19 cellular contexts compared by ENCODE assay signal in genomic region chr20:61799394-61799923, GRCh38.
A peak's percentile ranks its signal among the peaks of the same experiment; 100 is the strongest.
DNase-seq lines count a peak whose midpoint lies in the region; ATAC-seq, FAIRE-seq and TF ChIP-seq lines count a peak whose summit lies in the region.
"Had no signal": no experiment of that assay in that cellular context is flagged by ENCODE, and none has a peak within 500 bp of the region (broad histone marks: within the 10 kb centered on the region; RNA-seq: fewer than 3 reads in every experiment).

No MANE protein-coding gene starts in this region.

- H3K4me3 ChIP-seq in BLaER1 treated with 17β-estradiol and CSF1 and Interleukin-3, amounts not matched to agents 10 nM and 100 nM = peak overlapping the region in 1 of 10 experiments; percentile 21; a peak in 1 of 20 replicates
- H3K4me3 ChIP-seq in Karpas-422 (ENCODE audit: low read length) (peak overlapping the region; percentile 32), HepG2 (replicated peaks in 1 of 3; ENCODE audit: insufficient read depth in 1 of 3, low read depth in 2 of 3, low read length in 3 of 3) (no peak overlapping the region), osteoblast (ENCODE audit: insufficient read depth, low read length) (no peak overlapping the region)
- H3K4me3 ChIP-seq: GM23338 had no signal

- H3K9me2 ChIP-seq in Karpas-422 (replicated peaks; ENCODE audit: insufficient read depth, low read length) = no peaks in the 10 kb centered on the region

- no peaks in the 10 kb centered on the region for H3K9me3 ChIP-seq in BLaER1 treated with 17β-estradiol and CSF1 and Interleukin-3, amounts not matched to agents 10 nM and 100 nM (replicated peaks in 1 of 11)
- H3K9me3 ChIP-seq in Karpas-422 (ENCODE audit: low read length) (no peaks in the 10 kb centered on the region), HepG2 (ENCODE audit: low read length) (no peaks in the 10 kb centered on the region), osteoblast (ENCODE audit: low read depth, low read length) (no peaks in the 10 kb centered on the region)

- no peak for TF ChIP-seq EP300 in HepG2 (IDR thresholded peaks at IDR 0.05; ENCODE audit: low read depth in 2 of 2, low read length in 2 of 2)
- no peak for TF ChIP-seq EP300 in HepG2 (CRISPR knock-in tag; IDR thresholded peaks at IDR 0.05; ENCODE audit: borderline replicate concordance)

- intact Hi-C loops in HepG2 (cut with micrococcal nuclease; ENCODE audit: unreplicated experiment) = no loop called here
- intact Hi-C loops in sciatic nerve (cut with DNase I) = no loop called here

- no peaks in the 10 kb centered on the region for H3K9me3 Mint-ChIP-seq in activated CD8-positive, alpha-beta T cell treated with anti-CD3 and anti-CD28 coated beads, Interleukin-2, amount 10 ng/mL, durations not matched to agents 7 days and 5 days (ENCODE audit: insufficient read depth)
- H3K9me3 Mint-ChIP-seq: CD4-positive, alpha-beta T cell; GM23338 had no signal

- H3K27me3 ChIP-seq in BLaER1 treated with 17β-estradiol and CSF1 and Interleukin-3, amounts not matched to agents 10 nM and 100 nM = peaks cover 41 to 57% (median 49%) of the 10 kb centered on the region in 11 experiments
- H3K27me3 ChIP-seq in Karpas-422 (ENCODE audit: low read length) (no peaks in the 10 kb centered on the region), HepG2 (ENCODE audit: control insufficient read depth in 1 of 2, insufficient read depth in 2 of 2, low read length in 2 of 2) (peaks cover 34 to 78% of the 10 kb centered on the region in 2 experiments), osteoblast (ENCODE audit: insufficient read depth, low read length) (peaks cover 10% of the 10 kb centered on the region)

- no peak for TF ChIP-seq POLR2A in HepG2 (IDR thresholded peaks at IDR 0.05; ENCODE audit: insufficient read depth in 1 of 2, low read depth in 2 of 2, low read length in 2 of 2)

- DNase-seq in Karpas-422 = no peak
- no peak for DNase-seq in HepG2 (ENCODE audit: low spot score)
- DNase-seq in osteoblast (ENCODE audit: insufficient read length, low spot score, missing footprints) = peak; percentile 31
- DNase-seq in activated CD8-positive, alpha-beta T cell treated with anti-CD3 and anti-CD28 coated beads, Interleukin-2, amount 10 ng/mL, durations not matched to agents 7 days and 5 days = no peak
- DNase-seq in sciatic nerve (ENCODE audit: low spot score) = no peak
- no peak for DNase-seq in NCI-H524 treated with DMSO at 0.1 percent for 48 hours (lab: John Stamatoyannopoulos, UW)
- DNase-seq: Caco-2; CD4-positive, alpha-beta T cell; DMS153; DMS79; GDM1; HCEC 1CT had no signal

- H3K27ac ChIP-seq in BLaER1 treated with 17β-estradiol and CSF1 and Interleukin-3, amounts not matched to agents 10 nM and 100 nM = peak overlapping the region in 4 of 11 experiments; percentile 8 to 77 (median 54); a peak in 4 of 22 replicates
- H3K27ac ChIP-seq in Karpas-422 (ENCODE audit: low read length) = no peak overlapping the region; the same call in 1 of the 2 replicates
- no peak overlapping the region for H3K27ac ChIP-seq in HepG2 (ENCODE audit: extremely low read length, insufficient read depth, low read length)
- H3K27ac ChIP-seq in osteoblast (ENCODE audit: low read depth, low read length) = no peak overlapping the region
- H3K27ac ChIP-seq: C4-2B had no signal

- ATAC-seq in HepG2 (no peak), sciatic nerve (no peak)
- no peak for ATAC-seq in activated CD8-positive, alpha-beta T cell treated with anti-CD3 and anti-CD28 coated beads, Interleukin-2, amount 10 ng/mL, durations not matched to agents 7 days and 5 days
- ATAC-seq: GM23338 had no signal

- CTCF ChIA-PET in HepG2 (lab: Yijun Ruan, JAX; ENCODE audit: low intra/inter-chr PET ratio, low total read pairs) = no interaction called here
- CTCF ChIA-PET in activated CD8-positive, alpha-beta T cell treated with anti-CD3 and anti-CD28 coated beads, Interleukin-2, amount 10 ng/mL, durations not matched to agents 7 days and 5 days (lab: Charles Lee) = no interaction called here

- peaks cover 24 to 86% (median 78%) of the 10 kb centered on the region in 10 experiments; a peak in 19 of 20 replicates for H3K4me1 ChIP-seq in BLaER1 treated with 17β-estradiol and CSF1 and Interleukin-3, amounts not matched to agents 10 nM and 100 nM
- peaks cover 27% of the 10 kb centered on the region for H3K4me1 ChIP-seq in Karpas-422 (ENCODE audit: low read length)
- no peaks in the 10 kb centered on the region for H3K4me1 ChIP-seq in HepG2 (ENCODE audit: insufficient read depth, low read length)
- H3K4me1 ChIP-seq in osteoblast (ENCODE audit: insufficient read depth, low read length) = no peaks in the 10 kb centered on the region
- H3K4me1 ChIP-seq: Caco-2 had no signal

- no peak for FAIRE-seq in HepG2 (lab: Jason Lieb, UNC)
- FAIRE-seq: GM12892, GM18507, H54 had no signal

- peaks cover 0 to 63% (median 23%) of the 10 kb centered on the region in 11 experiments; a peak in 17 of 22 replicates for H4K20me1 ChIP-seq in BLaER1 treated with 17β-estradiol and CSF1 and Interleukin-3, amounts not matched to agents 10 nM and 100 nM
- peaks cover 59% of the 10 kb centered on the region; the same call in 1 of the 2 replicates for H4K20me1 ChIP-seq in Karpas-422 (ENCODE audit: insufficient read depth, low read depth, low read length)
- peaks cover 2% of the 10 kb centered on the region; the same call in 1 of the 2 replicates for H4K20me1 ChIP-seq in HepG2 (ENCODE audit: insufficient read depth, low read length)
- no peaks in the 10 kb centered on the region for H4K20me1 ChIP-seq in osteoblast (ENCODE audit: insufficient read depth, low read length)

- H3K79me2 ChIP-seq in Karpas-422 (ENCODE audit: low read length) (no peaks in the 10 kb centered on the region), HepG2 (ENCODE audit: insufficient read depth, low read length) (no peaks in the 10 kb centered on the region), osteoblast (ENCODE audit: insufficient read depth, low read length) (no peaks in the 10 kb centered on the region)

- POLR2A ChIA-PET in HepG2 (lab: Yijun Ruan, JAX) = no interaction called here
- POLR2A ChIA-PET in activated CD8-positive, alpha-beta T cell treated with anti-CD3 and anti-CD28 coated beads, Interleukin-2, amount 10 ng/mL, durations not matched to agents 7 days and 5 days (lab: Charles Lee) = no interaction called here

- TF ChIP-seq RAD21 in HepG2 (CRISPR knock-in tag; IDR thresholded peaks at IDR 0.05) = no peak

- H3K36me3 Mint-ChIP-seq in activated CD8-positive, alpha-beta T cell treated with anti-CD3 and anti-CD28 coated beads, Interleukin-2, amount 10 ng/mL, durations not matched to agents 7 days and 5 days (ENCODE audit: low read depth) = no peaks in the 10 kb centered on the region

- WGBS in HepG2 (ENCODE audit: low lambda C conversion rate) = 23% methylated on average over 14 of the region's 14 CpGs

- no peak overlapping the region for H3K4me3 Mint-ChIP-seq in activated CD8-positive, alpha-beta T cell treated with anti-CD3 and anti-CD28 coated beads, Interleukin-2, amount 10 ng/mL, durations not matched to agents 7 days and 5 days
- H3K4me3 Mint-ChIP-seq: B cell; CD4-positive, alpha-beta T cell; GM23338 had no signal

- H2AFZ ChIP-seq in Karpas-422 (ENCODE audit: low read length) (no peak overlapping the region), HepG2 (ENCODE audit: low read length) (no peak overlapping the region), osteoblast (ENCODE audit: low read length) (no peak overlapping the region)
- H2AFZ ChIP-seq: GM23338 had no signal

- no TSS peak for BruUV-seq in HepG2 (replicated peaks; lab: Mats Ljungman, UMichigan)

- no peak overlapping the region for H3K27ac Mint-ChIP-seq in activated CD8-positive, alpha-beta T cell treated with anti-CD3 and anti-CD28 coated beads, Interleukin-2, amount 10 ng/mL, durations not matched to agents 7 days and 5 days
- H3K27ac Mint-ChIP-seq: B cell; CD4-positive, alpha-beta T cell; GM23338 had no signal

- no peaks in the 10 kb centered on the region for H3K4me1 Mint-ChIP-seq in activated CD8-positive, alpha-beta T cell treated with anti-CD3 and anti-CD28 coated beads, Interleukin-2, amount 10 ng/mL, durations not matched to agents 7 days and 5 days (ENCODE audit: low read depth)
- H3K4me1 Mint-ChIP-seq: B cell had no signal

- peaks cover 2% of the 10 kb centered on the region for H3K27me3 Mint-ChIP-seq in activated CD8-positive, alpha-beta T cell treated with anti-CD3 and anti-CD28 coated beads, Interleukin-2, amount 10 ng/mL, durations not matched to agents 7 days and 5 days (ENCODE audit: low read depth)

- in situ Hi-C loops in HepG2 (cut with HindIII; ENCODE audit: extremely low pct_ligation_motif_present, low pct_unique_long_range_greater_than_20kb) = no loop called here

- TF ChIP-seq CTCF in HepG2 (CRISPR knock-in tag; IDR thresholded peaks at IDR 0.05) (no peak), osteoblast (IDR thresholded peaks at IDR 0.05; ENCODE audit: extremely low read depth, low read depth, low read length) (no peak)

- no peaks in the 10 kb centered on the region for H3K36me3 ChIP-seq in BLaER1 treated with 17β-estradiol and CSF1 and Interleukin-3, amounts not matched to agents 10 nM and 100 nM
- H3K36me3 ChIP-seq in Karpas-422 (ENCODE audit: insufficient read depth, low read length) (no peaks in the 10 kb centered on the region), HepG2 (replicated peaks in 1 of 2; ENCODE audit: control insufficient read depth in 1 of 2, insufficient read depth in 2 of 2, low read length in 2 of 2) (no peaks in the 10 kb centered on the region), osteoblast (ENCODE audit: insufficient read depth, low read length) (no peaks in the 10 kb centered on the region)

- peak overlapping the region in 4 of 11 experiments; percentile 32 to 50 (median 34); a peak in 5 of 22 replicates for H3K9ac ChIP-seq in BLaER1 treated with 17β-estradiol and CSF1 and Interleukin-3, amounts not matched to agents 10 nM and 100 nM
- H3K9ac ChIP-seq in Karpas-422 (ENCODE audit: low read length) = 0 out of 2 replicates have a peak overlapping the region, but pooled peaks have one; percentile 28
- H3K9ac ChIP-seq in HepG2 (ENCODE audit: insufficient read depth, low read depth, low read length) = no peak overlapping the region

- peak overlapping the region; percentile 55 to 97 (median 79) for H3K4me2 ChIP-seq in BLaER1 treated with 17β-estradiol and CSF1 and Interleukin-3, amounts not matched to agents 10 nM and 100 nM
- H3K4me2 ChIP-seq in Karpas-422 (ENCODE audit: low read depth, low read length, poor library complexity, severe bottlenecking) (peak overlapping the region; percentile 70), HepG2 (ENCODE audit: low read depth, low read length) (no peak overlapping the region), osteoblast (ENCODE audit: insufficient read depth, low read length) (no peak overlapping the region)
- H3K4me2 ChIP-seq: GM23338 had no signal

TF ChIP-seq in HepG2, 621 proteins besides CTCF, POLR2A, EP300 and RAD21:
- TF ChIP-seq ZNF441 (CRISPR knock-in tag; IDR thresholded peaks at IDR 0.05; ENCODE audit: borderline replicate concordance) = no peak
- no peak for TF ChIP-seq TOE1 (CRISPR knock-in tag; IDR thresholded peaks at IDR 0.05)
- 0 out of 2 replicates have a peak, but pooled peaks have one; percentile 35 for TF ChIP-seq HES4 (CRISPR knock-in tag; IDR thresholded peaks at IDR 0.05; ENCODE audit: borderline replicate concordance)

Comparison
In these comparisons a context has a peak if more than half of its experiments do, and no peak if none do; other contexts are left out.
1. H3K4me2 ChIP-seq: peak in BLaER1 treated with 17β-estradiol and CSF1 and Interleukin-3, amounts not matched to agents 10 nM and 100 nM (11 of 11) and Karpas-422 (single experiment); none in HepG2 (single experiment) and osteoblast (single experiment).